In the genomic region with DNA sequence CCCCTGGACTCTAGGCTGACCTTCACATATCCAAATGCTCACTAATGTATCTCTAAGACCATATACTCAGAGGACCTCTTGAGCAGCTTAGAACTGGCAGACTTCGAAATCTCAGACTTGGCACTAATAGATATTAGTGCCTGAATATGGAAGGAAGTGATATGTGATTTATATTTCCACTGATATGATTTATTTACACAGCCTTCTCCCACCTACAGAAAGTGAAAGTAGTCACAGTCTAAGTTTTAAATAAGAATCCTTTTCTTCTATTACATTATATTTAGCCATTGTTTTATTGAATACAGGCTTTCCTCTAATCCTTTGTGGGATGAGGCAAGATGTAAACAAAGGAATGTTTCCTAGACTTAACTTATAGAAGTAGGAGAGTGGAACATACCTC, we compare ENCODE assay signal across 23 cellular contexts. TPM values are rescaled to one million over a fixed set of nuclear protein-coding genes. Genes with fewer than 3 reads are reported as not detected.
"Had no signal": no experiment of that assay in that cellular context is flagged by ENCODE, and none has a peak within 500 bp of the region (broad histone marks: within the 10 kb centered on the region; RNA-seq: fewer than 3 reads in every experiment).

No MANE protein-coding gene starts in this region.

- H3K27ac Mint-ChIP-seq: activated CD4-positive, alpha-beta T cell treated with anti-CD3 and anti-CD28 coated beads, Interleukin-2, amount 10 ng/mL, durations not matched to agents 24 days and 14 days; activated CD8-positive, alpha-beta T cell treated with anti-CD3 and anti-CD28 coated beads for 36 hours; activated naive CD8-positive, alpha-beta T cell treated with anti-CD3 and anti-CD28 coated beads for 36 hours; activated T-helper 17 cell treated with anti-CD3 and anti-CD28 coated beads, Interleukin-2, amount 50 U/mL, for 72 hours; endodermal cell; natural killer cell had no signal

- ATAC-seq: activated CD8-positive, alpha-beta T cell treated with anti-CD3 and anti-CD28 coated beads for 36 hours; activated T-helper 17 cell treated with anti-CD3 and anti-CD28 coated beads, Interleukin-2, amount 50 U/mL, for 72 hours; body of pancreas; gastrocnemius medialis; heart left ventricle; mucosa of descending colon; natural killer cell; stimulated activated naive CD8-positive, alpha-beta T cell treated with anti-CD3 and anti-CD28 coated beads, Interleukin-15, Interleukin-2, amounts not matched to agents 100 U/mL and 50 U/mL, for 24 hours had no signal

- H3K27me3 Mint-ChIP-seq: activated T-helper 17 cell treated with anti-CD3 and anti-CD28 coated beads, Interleukin-2, amount 50 U/mL, for 72 hours had no signal

- H3K9me3 ChIP-seq: body of pancreas, gastrocnemius medialis, heart left ventricle, left ventricle myocardium inferior, mucosa of descending colon, neutrophil, SJCRH30, upper lobe of left lung had no signal

- DNase-seq: activated CD4-positive, alpha-beta T cell treated with anti-CD3 and anti-CD28 coated beads, Interleukin-2, amount 10 ng/mL, durations not matched to agents 24 days and 14 days; activated CD4-positive, CD25-positive, alpha-beta regulatory T cell; activated CD8-positive, alpha-beta T cell treated with anti-CD3 and anti-CD28 coated beads for 36 hours; activated naive CD4-positive, alpha-beta T cell; activated naive CD8-positive, alpha-beta T cell treated with anti-CD3 and anti-CD28 coated beads for 36 hours; activated T-cell treated with anti-CD3 and anti-CD28 coated beads, Interleukin-2, amount 50 U/mL, for 1 hour; amygdala; body of pancreas; endodermal cell; gastrocnemius medialis; heart left ventricle; kidney glomerular epithelial cell; left ventricle myocardium inferior; mucosa of descending colon; natural killer cell; SJCRH30; stimulated activated CD4-positive, alpha-beta T cell treated with anti-CD3 and anti-CD28 coated beads, Interleukin-12 subunit alpha, Interleukin-12 subunit beta, amount 100 ng/mL, for 4 hours; stimulated activated CD4-positive, alpha-beta T cell treated with anti-CD3 and anti-CD28 coated beads, Interleukin-1b, Interleukin-23, amount 100 ng/mL, for 48 hours; stimulated activated naive CD8-positive, alpha-beta T cell treated with anti-CD3 and anti-CD28 coated beads, Interleukin-15, Interleukin-2, amounts not matched to agents 100 U/mL and 50 U/mL, for 24 hours; SW 1271; upper lobe of left lung had no signal

- H3K4me1 Mint-ChIP-seq: activated CD4-positive, alpha-beta T cell treated with anti-CD3 and anti-CD28 coated beads, Interleukin-2, amount 10 ng/mL, durations not matched to agents 24 days and 14 days; activated T-helper 17 cell treated with anti-CD3 and anti-CD28 coated beads, Interleukin-2, amount 50 U/mL, for 72 hours; endodermal cell; natural killer cell had no signal

- H3K4me3 Mint-ChIP-seq: activated CD4-positive, alpha-beta T cell treated with anti-CD3 and anti-CD28 coated beads, Interleukin-2, amount 10 ng/mL, durations not matched to agents 24 days and 14 days; activated CD8-positive, alpha-beta T cell treated with anti-CD3 and anti-CD28 coated beads for 36 hours; activated naive CD8-positive, alpha-beta T cell treated with anti-CD3 and anti-CD28 coated beads for 36 hours; activated T-helper 17 cell treated with anti-CD3 and anti-CD28 coated beads, Interleukin-2, amount 50 U/mL, for 72 hours; endodermal cell; natural killer cell had no signal

- H3K27me3 ChIP-seq: body of pancreas, gastrocnemius medialis, heart left ventricle, SJCRH30, upper lobe of left lung had no signal

- H3K36me3 Mint-ChIP-seq: activated naive CD8-positive, alpha-beta T cell treated with anti-CD3 and anti-CD28 coated beads for 36 hours; natural killer cell had no signal

- H3K4me3 ChIP-seq: body of pancreas, gastrocnemius medialis, heart left ventricle, left ventricle myocardium inferior, mucosa of descending colon, SJCRH30, upper lobe of left lung had no signal

- H3K9me3 Mint-ChIP-seq: activated CD4-positive, alpha-beta T cell treated with anti-CD3 and anti-CD28 coated beads, Interleukin-2, amount 10 ng/mL, durations not matched to agents 24 days and 14 days; activated CD8-positive, alpha-beta T cell treated with anti-CD3 and anti-CD28 coated beads for 36 hours; activated naive CD8-positive, alpha-beta T cell treated with anti-CD3 and anti-CD28 coated beads for 36 hours; activated T-helper 17 cell treated with anti-CD3 and anti-CD28 coated beads, Interleukin-2, amount 50 U/mL, for 72 hours; endodermal cell; natural killer cell had no signal

- H3K4me1 ChIP-seq: body of pancreas, gastrocnemius medialis had no signal

- H3K27ac ChIP-seq: body of pancreas, gastrocnemius medialis, left ventricle myocardium inferior, neutrophil, SJCRH30, upper lobe of left lung had no signal

- H3K36me3 ChIP-seq: gastrocnemius medialis, heart left ventricle, left ventricle myocardium inferior, neutrophil, SJCRH30, upper lobe of left lung had no signal

RNA-seq across cellular contexts. Expression of a gene that starts 6.7 kb away (rescaled TPM):
- total RNA-seq: activated CD4-positive, alpha-beta T cell treated with anti-CD3 and anti-CD28 coated beads, Interleukin-2, amount 10 ng/mL, durations not matched to agents 24 days and 14 days had no signal
